In the genomic region with DNA sequence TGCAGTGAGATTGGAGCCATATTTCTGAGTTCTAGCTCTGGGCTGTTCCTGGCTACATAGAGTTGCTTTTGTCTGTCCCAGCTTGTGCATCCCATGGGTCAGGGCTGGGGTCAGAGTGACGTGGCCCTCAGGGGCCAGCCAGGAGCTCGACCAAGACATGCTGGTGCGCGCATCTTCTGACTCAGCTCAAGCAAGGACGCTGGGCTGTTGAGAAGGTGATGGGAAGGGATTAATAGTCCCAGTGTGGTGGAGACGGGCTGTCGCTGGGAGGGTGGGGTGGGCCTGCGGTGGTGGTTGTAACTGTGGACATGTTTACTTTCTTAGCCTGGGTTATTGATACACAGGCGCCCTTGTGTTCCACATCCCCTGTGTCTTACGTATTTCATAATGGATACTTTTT, we compare ENCODE assay signal across 1 cellular context. TPM values are rescaled to one million over a fixed set of nuclear protein-coding genes. Genes with fewer than 3 reads are reported as not detected.
"Had no signal": no experiment of that assay in that cellular context is flagged by ENCODE, and none has a peak within 500 bp of the region (broad histone marks: within the 10 kb centered on the region; RNA-seq: fewer than 3 reads in every experiment).

No MANE protein-coding gene starts in this region.

RNA-seq across cellular contexts. Expression of gene STAT5A, which starts 9.5 kb away (rescaled TPM):
- total RNA-seq: PC-3 had no signal

RNA-seq across cellular contexts. Expression of gene STAT5B, which starts 21.6 kb away (rescaled TPM):
- total RNA-seq: PC-3 had no signal
